ENCODE assay signal across 10 cellular contexts in the genomic region with DNA sequence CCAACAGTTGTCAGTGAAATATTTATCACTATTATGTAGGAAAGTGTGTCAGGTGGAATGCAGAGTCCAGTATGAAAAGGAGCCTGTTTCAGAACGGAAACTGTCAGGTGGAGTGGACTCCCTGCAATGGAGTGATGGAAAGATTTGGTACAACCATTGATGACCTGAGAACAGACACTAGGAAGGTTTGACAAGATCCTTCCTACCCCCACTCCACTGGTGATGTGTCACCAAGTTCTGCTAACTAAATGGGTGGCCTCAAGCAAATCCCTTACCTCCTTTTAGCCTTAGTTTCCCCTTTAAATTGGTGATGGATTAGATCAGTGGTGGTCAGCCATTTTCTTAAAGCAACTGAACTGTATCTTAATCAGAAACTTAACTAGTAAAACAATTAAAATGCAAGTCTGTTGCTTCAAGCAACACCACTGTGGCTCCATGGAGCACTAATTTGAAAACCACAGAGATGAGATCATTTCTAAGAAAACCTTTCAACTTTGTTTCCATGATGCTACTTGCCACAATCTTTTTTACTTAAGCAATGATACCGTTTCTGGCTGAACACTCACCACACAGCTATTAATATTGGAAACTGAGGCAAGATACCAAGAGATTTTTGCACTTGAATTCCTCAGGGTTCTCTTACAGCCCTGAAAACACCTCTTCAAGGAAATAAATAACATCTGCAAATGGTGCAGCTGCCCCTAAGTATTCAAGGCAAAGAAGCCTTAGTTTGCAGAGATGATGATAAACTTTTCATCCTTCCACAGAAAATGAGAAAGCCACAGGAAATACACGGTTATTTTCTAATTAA.
DNase-seq lines count a peak whose midpoint lies in the region; ATAC-seq, FAIRE-seq and TF ChIP-seq lines count a peak whose summit lies in the region.
"Had no signal": no experiment of that assay in that cellular context is flagged by ENCODE, and none has a peak within 500 bp of the region (broad histone marks: within the 10 kb centered on the region; RNA-seq: fewer than 3 reads in every experiment).

No MANE protein-coding gene starts in this region.

- H2AFZ ChIP-seq in DND-41 (ENCODE audit: low read depth, low read length): peak overlapping the region; percentile 34; the same call in 1 of the 2 replicates

- H3K4me1 ChIP-seq in DND-41 (ENCODE audit: insufficient read depth, low read length): peaks cover 31% of the 10 kb centered on the region

- H3K36me3 ChIP-seq in DND-41 (ENCODE audit: insufficient read depth, low read length): peaks cover 39% of the 10 kb centered on the region

- TF ChIP-seq CTCF in DND-41 (IDR thresholded peaks at IDR 0.05; ENCODE audit: borderline replicate concordance, extremely low read depth, low read length, poor library complexity, severe bottlenecking) (no peak), MCF 10A (IDR thresholded peaks at IDR 0.05; ENCODE audit: unreplicated experiment) (no peak)

- peak overlapping the region; percentile 63 for H3K4me3 Mint-ChIP-seq in T-helper 2 cell treated with Interferon-gamma antibody and Interleukin-4, amounts not matched to agents 5 μg/mL and 100 μg/mL, for 36 hours
- no peak overlapping the region for H3K4me3 Mint-ChIP-seq in MCF 10A (ENCODE audit: unreplicated experiment)

- H3K27me3 Mint-ChIP-seq in T-helper 2 cell treated with Interferon-gamma antibody and Interleukin-4, amounts not matched to agents 5 μg/mL and 100 μg/mL, for 36 hours (ENCODE audit: low read depth): no peaks in the 10 kb centered on the region
- H3K27me3 Mint-ChIP-seq in MCF 10A (ENCODE audit: insufficient read depth, unreplicated experiment): no peaks in the 10 kb centered on the region

- H4K20me1 ChIP-seq in DND-41 (ENCODE audit: insufficient read depth, low read length): no peaks in the 10 kb centered on the region

- no peak overlapping the region for H3K4me3 ChIP-seq in DND-41 (ENCODE audit: low read depth in 1 of 2, low read length in 2 of 2)

- intact Hi-C loops in MCF 10A (cut with micrococcal nuclease): no loop called here

- H3K9ac ChIP-seq in DND-41 (ENCODE audit: low read depth, low read length): peak overlapping the region; percentile 27

- H3K9me3 ChIP-seq in DND-41 (ENCODE audit: insufficient read depth, low read length, severe bottlenecking): no peaks in the 10 kb centered on the region

- FAIRE-seq in HTR-8/SVneo (lab: Jason Lieb, UNC): no peak

- CTCF ChIA-PET in MCF 10A (lab: Yijun Ruan, JAX): no interaction called here

- peaks cover 5% of the 10 kb centered on the region for H3K9me3 Mint-ChIP-seq in T-helper 2 cell treated with Interferon-gamma antibody and Interleukin-4, amounts not matched to agents 5 μg/mL and 100 μg/mL, for 36 hours
- no peaks in the 10 kb centered on the region for H3K9me3 Mint-ChIP-seq in MCF 10A (ENCODE audit: unreplicated experiment)

- no peaks in the 10 kb centered on the region for H3K27me3 ChIP-seq in DND-41 (ENCODE audit: insufficient read depth, low read length, poor library complexity)

- BruUV-seq in MCF 10A (replicated peaks; lab: Mats Ljungman, UMichigan): no TSS peak

- POLR2A ChIA-PET in MCF 10A (lab: Yijun Ruan, JAX): no interaction called here

- H3K79me2 ChIP-seq in DND-41 (ENCODE audit: insufficient read depth, low read length): no peaks in the 10 kb centered on the region

- DNase-seq in DND-41 (peak; percentile 33), fibroblast of peridontal ligament (ENCODE audit: extremely low read depth) (peak; percentile 40), HTR-8/SVneo (ENCODE audit: insufficient read length, low spot score) (no peak), MCF 10A (ENCODE audit: unreplicated experiment) (no peak), putamen (ENCODE audit: low spot score) (no peak), NCI-H2171 (lab: John Stamatoyannopoulos, UW) (no peak)
- DNase-seq in T-helper 2 cell treated with Interferon-gamma antibody and Interleukin-4, amounts not matched to agents 5 μg/mL and 100 μg/mL, for 36 hours (ENCODE audit: low spot score): peak; percentile 74
- DNase-seq: anterior cingulate cortex, Calu3 had no signal

- peak overlapping the region; percentile 29 for H3K4me2 ChIP-seq in DND-41 (ENCODE audit: insufficient read depth, low read length)

- peaks cover 66% of the 10 kb centered on the region for H3K4me1 Mint-ChIP-seq in T-helper 2 cell treated with Interferon-gamma antibody and Interleukin-4, amounts not matched to agents 5 μg/mL and 100 μg/mL, for 36 hours (ENCODE audit: low read depth)
- no peaks in the 10 kb centered on the region for H3K4me1 Mint-ChIP-seq in MCF 10A (ENCODE audit: insufficient read depth, unreplicated experiment)

- H3K27ac ChIP-seq in DND-41 (ENCODE audit: low read length): peak overlapping the region; percentile 83

- H3K27ac Mint-ChIP-seq in T-helper 2 cell treated with Interferon-gamma antibody and Interleukin-4, amounts not matched to agents 5 μg/mL and 100 μg/mL, for 36 hours: peak overlapping the region; percentile 97
- H3K27ac Mint-ChIP-seq in MCF 10A (ENCODE audit: low read depth, unreplicated experiment): no peak overlapping the region

- peaks cover 28% of the 10 kb centered on the region for H3K36me3 Mint-ChIP-seq in T-helper 2 cell treated with Interferon-gamma antibody and Interleukin-4, amounts not matched to agents 5 μg/mL and 100 μg/mL, for 36 hours (ENCODE audit: low read depth)
- H3K36me3 Mint-ChIP-seq in MCF 10A (ENCODE audit: insufficient read depth, unreplicated experiment): peaks cover 18% of the 10 kb centered on the region

- ATAC-seq in DND-41 (ENCODE audit: insufficient read depth, low read depth) (peak; percentile 87), GM21723 (IDR thresholded peaks at IDR 0.05; ENCODE audit: unreplicated experiment) (peak; percentile 61)

Comparison
In these comparisons a context has a peak if more than half of its experiments do, and no peak if none do; other contexts are left out.
1. DNase-seq: peak in DND-41 (single experiment), T-helper 2 cell treated with Interferon-gamma antibody and Interleukin-4, amounts not matched to agents 5 μg/mL and 100 μg/mL, for 36 hours (single experiment) and fibroblast of peridontal ligament (single experiment); none in HTR-8/SVneo (single experiment), MCF 10A (single experiment), putamen (single experiment) and NCI-H2171 (single experiment).